Comparison of ENCODE assay signal across 1 cellular context in the genomic region with DNA sequence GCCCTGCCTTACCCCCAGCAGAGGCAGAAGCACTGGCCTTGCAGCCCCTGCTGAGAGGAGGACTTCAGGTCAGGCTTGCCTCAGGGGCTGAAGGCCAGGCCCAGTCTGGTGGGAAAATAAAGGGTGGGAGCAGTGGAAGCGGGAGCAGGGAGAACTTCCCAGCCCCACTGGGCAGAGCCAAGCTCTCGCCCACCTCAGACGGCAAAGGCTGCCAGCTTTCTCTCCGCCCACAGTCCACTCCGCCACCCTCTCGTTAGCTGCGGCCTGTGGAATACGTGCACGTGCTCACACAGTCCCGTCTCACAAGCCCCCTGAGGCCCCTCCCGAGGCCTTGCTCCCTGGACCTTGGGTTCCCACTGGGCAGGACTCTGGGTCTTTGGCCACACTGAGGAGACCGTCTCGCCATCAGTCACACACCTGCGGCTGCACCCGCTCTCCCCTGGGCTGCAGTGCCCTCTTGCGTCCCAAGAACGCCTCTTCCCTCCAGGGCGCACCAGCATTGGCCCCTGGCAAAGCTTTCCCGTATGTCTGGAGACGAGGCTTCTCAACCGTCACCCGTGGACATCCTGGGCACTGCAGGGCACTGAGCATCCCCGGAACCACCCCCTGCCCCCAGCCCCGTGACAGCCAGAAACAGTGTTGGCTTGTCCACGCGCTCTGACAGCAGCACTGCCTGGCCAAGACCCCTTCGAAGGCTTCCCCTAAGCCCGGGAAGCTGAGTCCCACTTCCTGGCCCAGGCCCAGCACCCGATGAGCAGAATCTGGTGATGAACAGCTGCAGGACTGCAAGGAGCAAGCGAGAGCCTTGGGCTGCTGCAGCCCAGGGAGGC.
TF ChIP-seq lines count a peak whose summit lies in the region.

No MANE protein-coding gene starts in this region.

TF ChIP-seq in HepG2, 621 proteins besides CTCF, POLR2A, EP300 and RAD21 (continued from another document and continues in another):
- TF ChIP-seq TFDP1 (CRISPR knock-in tag; IDR thresholded peaks at IDR 0.05; ENCODE audit: borderline replicate concordance) (peak; percentile 35; the same call in 1 of the 2 replicates), BRF2 (CRISPR knock-in tag; IDR thresholded peaks at IDR 0.05) (no peak), ZFP82 (CRISPR knock-in tag; IDR thresholded peaks at IDR 0.05; ENCODE audit: borderline replicate concordance) (no peak), STAG1 (CRISPR knock-in tag; IDR thresholded peaks at IDR 0.05) (peak; percentile 97), ZNF639 (CRISPR knock-in tag; conservative IDR thresholded peaks at IDR 0.05) (no peak), ZNF703 (CRISPR knock-in tag; IDR thresholded peaks at IDR 0.05; ENCODE audit: borderline replicate concordance) (0 out of 2 replicates have a peak, but pooled peaks have one; percentile 39), XBP1 (CRISPR knock-in tag; IDR thresholded peaks at IDR 0.05) (no peak), KAT8 (CRISPR knock-in tag; IDR thresholded peaks at IDR 0.05) (peak; percentile 53; the same call in 1 of the 2 replicates), ZNF546 (CRISPR knock-in tag; conservative IDR thresholded peaks at IDR 0.05) (no peak), ZNF569 (CRISPR knock-in tag; IDR thresholded peaks at IDR 0.05; ENCODE audit: borderline replicate concordance) (no peak), ZMYM4 (CRISPR knock-in tag; IDR thresholded peaks at IDR 0.05) (peak; percentile 46; the same call in 1 of the 2 replicates), MEIS1 (CRISPR knock-in tag; IDR thresholded peaks at IDR 0.05; ENCODE audit: borderline replicate concordance) (no peak; the same call in 1 of the 2 replicates), ZNF350 (CRISPR knock-in tag; IDR thresholded peaks at IDR 0.05; ENCODE audit: borderline replicate concordance, low read depth) (peak; percentile 61; the same call in 1 of the 2 replicates), STAT5B (CRISPR knock-in tag; IDR thresholded peaks at IDR 0.05) (peak; percentile 55; the same call in 1 of the 2 replicates), ZNF724P (CRISPR knock-in tag; IDR thresholded peaks at IDR 0.05; ENCODE audit: borderline replicate concordance) (peak; percentile 89; the same call in 1 of the 2 replicates), ZSCAN21 (CRISPR knock-in tag; IDR thresholded peaks at IDR 0.05; ENCODE audit: borderline replicate concordance) (peak; percentile 68; the same call in 1 of the 2 replicates), NCOR1 (IDR thresholded peaks at IDR 0.05; ENCODE audit: borderline replicate concordance, low read length) (peak; percentile 41; the same call in 1 of the 2 replicates), ZNF746 (CRISPR knock-in tag; IDR thresholded peaks at IDR 0.05) (peak; percentile 40; the same call in 1 of the 2 replicates), MXD4 (CRISPR knock-in tag; IDR thresholded peaks at IDR 0.05) (0 out of 2 replicates have a peak, but pooled peaks have one; percentile 45), SP4 (CRISPR knock-in tag; IDR thresholded peaks at IDR 0.05) (no peak), ZBTB46 (CRISPR knock-in tag; IDR thresholded peaks at IDR 0.05; ENCODE audit: borderline replicate concordance) (no peak), KMT2A (CRISPR knock-in tag; IDR thresholded peaks at IDR 0.05) (peak; percentile 78), ZNF792 (CRISPR knock-in tag; IDR thresholded peaks at IDR 0.05) (0 out of 2 replicates have a peak, but pooled peaks have one; percentile 65), MTA3 (CRISPR knock-in tag; IDR thresholded peaks at IDR 0.05) (no peak), SRY (CRISPR knock-in tag; IDR thresholded peaks at IDR 0.05) (peak; percentile 56; the same call in 1 of the 2 replicates)
- TF ChIP-seq, protein P1, sequence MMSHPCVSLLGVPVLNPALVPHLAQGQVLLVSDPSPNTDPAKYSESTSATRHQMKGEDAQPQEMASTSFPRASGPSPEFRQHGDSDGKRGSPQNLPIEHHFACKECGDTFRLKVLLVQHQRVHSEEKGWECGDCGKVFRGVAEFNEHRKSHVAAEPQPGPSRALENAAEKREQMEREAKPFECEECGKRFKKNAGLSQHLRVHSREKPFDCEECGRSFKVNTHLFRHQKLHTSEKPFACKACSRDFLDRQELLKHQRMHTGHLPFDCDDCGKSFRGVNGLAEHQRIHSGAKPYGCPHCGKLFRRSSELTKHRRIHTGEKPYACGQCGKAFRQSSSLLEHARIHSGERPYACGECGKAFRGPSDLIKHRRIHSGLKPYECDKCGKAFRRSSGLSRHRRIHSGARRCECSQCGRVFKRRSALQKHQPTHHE (CRISPR knock-in tag; IDR thresholded peaks at IDR 0.05; ENCODE audit: borderline replicate concordance), result 0 out of 2 replicates have a peak, but pooled peaks have one; percentile 27
- TF ChIP-seq, protein P2, sequence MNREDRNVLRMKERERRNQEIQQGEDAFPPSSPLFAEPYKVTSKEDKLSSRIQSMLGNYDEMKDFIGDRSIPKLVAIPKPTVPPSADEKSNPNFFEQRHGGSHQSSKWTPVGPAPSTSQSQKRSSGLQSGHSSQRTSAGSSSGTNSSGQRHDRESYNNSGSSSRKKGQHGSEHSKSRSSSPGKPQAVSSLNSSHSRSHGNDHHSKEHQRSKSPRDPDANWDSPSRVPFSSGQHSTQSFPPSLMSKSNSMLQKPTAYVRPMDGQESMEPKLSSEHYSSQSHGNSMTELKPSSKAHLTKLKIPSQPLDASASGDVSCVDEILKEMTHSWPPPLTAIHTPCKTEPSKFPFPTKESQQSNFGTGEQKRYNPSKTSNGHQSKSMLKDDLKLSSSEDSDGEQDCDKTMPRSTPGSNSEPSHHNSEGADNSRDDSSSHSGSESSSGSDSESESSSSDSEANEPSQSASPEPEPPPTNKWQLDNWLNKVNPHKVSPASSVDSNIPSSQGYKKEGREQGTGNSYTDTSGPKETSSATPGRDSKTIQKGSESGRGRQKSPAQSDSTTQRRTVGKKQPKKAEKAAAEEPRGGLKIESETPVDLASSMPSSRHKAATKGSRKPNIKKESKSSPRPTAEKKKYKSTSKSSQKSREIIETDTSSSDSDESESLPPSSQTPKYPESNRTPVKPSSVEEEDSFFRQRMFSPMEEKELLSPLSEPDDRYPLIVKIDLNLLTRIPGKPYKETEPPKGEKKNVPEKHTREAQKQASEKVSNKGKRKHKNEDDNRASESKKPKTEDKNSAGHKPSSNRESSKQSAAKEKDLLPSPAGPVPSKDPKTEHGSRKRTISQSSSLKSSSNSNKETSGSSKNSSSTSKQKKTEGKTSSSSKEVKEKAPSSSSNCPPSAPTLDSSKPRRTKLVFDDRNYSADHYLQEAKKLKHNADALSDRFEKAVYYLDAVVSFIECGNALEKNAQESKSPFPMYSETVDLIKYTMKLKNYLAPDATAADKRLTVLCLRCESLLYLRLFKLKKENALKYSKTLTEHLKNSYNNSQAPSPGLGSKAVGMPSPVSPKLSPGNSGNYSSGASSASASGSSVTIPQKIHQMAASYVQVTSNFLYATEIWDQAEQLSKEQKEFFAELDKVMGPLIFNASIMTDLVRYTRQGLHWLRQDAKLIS (CRISPR knock-in tag; IDR thresholded peaks at IDR 0.05), result no peak
- TF ChIP-seq, protein P3, sequence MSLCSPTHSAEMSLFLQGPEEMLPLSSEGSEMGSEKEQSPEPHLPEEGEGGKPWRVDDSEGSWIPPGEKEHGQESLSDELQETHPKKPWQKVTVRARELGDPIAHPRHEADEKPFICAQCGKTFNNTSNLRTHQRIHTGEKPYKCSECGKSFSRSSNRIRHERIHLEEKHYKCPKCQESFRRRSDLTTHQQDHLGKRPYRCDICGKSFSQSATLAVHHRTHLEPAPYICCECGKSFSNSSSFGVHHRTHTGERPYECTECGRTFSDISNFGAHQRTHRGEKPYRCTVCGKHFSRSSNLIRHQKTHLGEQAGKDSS (CRISPR knock-in tag; IDR thresholded peaks at IDR 0.05; ENCODE audit: borderline replicate concordance, low read depth), result peak; percentile 74
- TF ChIP-seq, protein P4, sequence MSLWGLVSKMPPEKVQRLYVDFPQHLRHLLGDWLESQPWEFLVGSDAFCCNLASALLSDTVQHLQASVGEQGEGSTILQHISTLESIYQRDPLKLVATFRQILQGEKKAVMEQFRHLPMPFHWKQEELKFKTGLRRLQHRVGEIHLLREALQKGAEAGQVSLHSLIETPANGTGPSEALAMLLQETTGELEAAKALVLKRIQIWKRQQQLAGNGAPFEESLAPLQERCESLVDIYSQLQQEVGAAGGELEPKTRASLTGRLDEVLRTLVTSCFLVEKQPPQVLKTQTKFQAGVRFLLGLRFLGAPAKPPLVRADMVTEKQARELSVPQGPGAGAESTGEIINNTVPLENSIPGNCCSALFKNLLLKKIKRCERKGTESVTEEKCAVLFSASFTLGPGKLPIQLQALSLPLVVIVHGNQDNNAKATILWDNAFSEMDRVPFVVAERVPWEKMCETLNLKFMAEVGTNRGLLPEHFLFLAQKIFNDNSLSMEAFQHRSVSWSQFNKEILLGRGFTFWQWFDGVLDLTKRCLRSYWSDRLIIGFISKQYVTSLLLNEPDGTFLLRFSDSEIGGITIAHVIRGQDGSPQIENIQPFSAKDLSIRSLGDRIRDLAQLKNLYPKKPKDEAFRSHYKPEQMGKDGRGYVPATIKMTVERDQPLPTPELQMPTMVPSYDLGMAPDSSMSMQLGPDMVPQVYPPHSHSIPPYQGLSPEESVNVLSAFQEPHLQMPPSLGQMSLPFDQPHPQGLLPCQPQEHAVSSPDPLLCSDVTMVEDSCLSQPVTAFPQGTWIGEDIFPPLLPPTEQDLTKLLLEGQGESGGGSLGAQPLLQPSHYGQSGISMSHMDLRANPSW (CRISPR knock-in tag; IDR thresholded peaks at IDR 0.05; ENCODE audit: borderline replicate concordance), result no peak
- TF ChIP-seq, protein P5, sequence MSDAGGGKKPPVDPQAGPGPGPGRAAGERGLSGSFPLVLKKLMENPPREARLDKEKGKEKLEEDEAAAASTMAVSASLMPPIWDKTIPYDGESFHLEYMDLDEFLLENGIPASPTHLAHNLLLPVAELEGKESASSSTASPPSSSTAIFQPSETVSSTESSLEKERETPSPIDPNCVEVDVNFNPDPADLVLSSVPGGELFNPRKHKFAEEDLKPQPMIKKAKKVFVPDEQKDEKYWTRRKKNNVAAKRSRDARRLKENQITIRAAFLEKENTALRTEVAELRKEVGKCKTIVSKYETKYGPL (CRISPR knock-in tag; IDR thresholded peaks at IDR 0.05), result no peak
